28 cellular contexts compared by ENCODE assay signal in the genomic region with DNA sequence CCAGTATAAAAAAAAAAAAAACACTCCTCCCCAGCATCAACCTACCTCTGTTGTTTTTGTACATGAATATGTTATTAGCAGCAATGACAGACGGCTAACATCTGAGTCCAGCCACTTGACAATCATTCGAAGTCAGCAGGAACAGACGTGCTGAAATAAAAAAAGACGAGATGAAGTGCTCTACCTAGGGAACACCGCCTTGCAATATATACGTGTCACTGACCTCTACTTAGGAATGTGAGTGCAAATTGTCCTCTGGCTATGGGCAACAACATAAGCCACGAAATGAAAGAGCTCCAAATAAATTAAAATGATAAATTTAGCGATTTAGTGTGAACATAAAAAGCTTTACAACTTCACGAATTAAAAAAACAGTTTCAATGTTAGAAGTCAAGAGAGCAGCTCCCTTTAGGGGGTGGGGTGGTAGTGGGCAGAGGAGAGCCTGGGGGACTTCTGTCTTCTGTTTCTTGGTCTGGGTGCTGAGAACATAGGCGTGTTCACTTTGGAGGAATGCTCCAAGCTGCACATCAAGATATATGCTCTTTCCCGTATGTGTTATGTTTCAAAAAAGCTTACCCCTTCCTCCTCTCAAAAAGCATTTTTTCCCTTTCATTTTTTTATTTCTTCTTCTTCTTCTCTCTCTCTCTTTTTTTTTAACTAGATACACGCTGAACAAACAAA. TPM values are rescaled to one million over a fixed set of nuclear protein-coding genes. Genes with fewer than 3 reads are reported as not detected.
DNase-seq lines count a peak whose midpoint lies in the region; ATAC-seq, FAIRE-seq and TF ChIP-seq lines count a peak whose summit lies in the region.
"Had no signal": no experiment of that assay in that cellular context is flagged by ENCODE, and none has a peak within 500 bp of the region (broad histone marks: within the 10 kb centered on the region; RNA-seq: fewer than 3 reads in every experiment).

No MANE protein-coding gene starts in this region.

- intact Hi-C loops in upper lobe of right lung (cut with DNase I) = no loop called here

- no peak overlapping the region for H3K4me3 ChIP-seq in bronchial epithelial cell (ENCODE audit: low read depth, low read length)
- no peak overlapping the region for H3K4me3 ChIP-seq in mesodermal cell (ENCODE audit: extremely low read depth, insufficient read depth, low read length, poor library complexity, severe bottlenecking)
- no peak overlapping the region for H3K4me3 ChIP-seq in upper lobe of right lung
- H3K4me3 ChIP-seq: gastroesophageal sphincter, GM12878, spleen, thyroid gland had no signal

- no peaks in the 10 kb centered on the region for H3K36me3 ChIP-seq in bronchial epithelial cell (ENCODE audit: control insufficient read depth, insufficient read depth, low read length)
- no peaks in the 10 kb centered on the region for H3K36me3 ChIP-seq in mesodermal cell (ENCODE audit: control insufficient read depth, insufficient read depth, low read length)
- H3K36me3 ChIP-seq in upper lobe of right lung = no peaks in the 10 kb centered on the region
- H3K36me3 ChIP-seq: gastroesophageal sphincter, spleen, thyroid gland had no signal

- no peak for TF ChIP-seq CTCF in bronchial epithelial cell (IDR thresholded peaks at IDR 0.05; ENCODE audit: insufficient read depth, low read length, severe bottlenecking)
- no peak for TF ChIP-seq CTCF in upper lobe of right lung (IDR thresholded peaks at IDR 0.05)

- no peak for FAIRE-seq in bronchial epithelial cell (lab: Jason Lieb, UNC)
- FAIRE-seq: GM12878 had no signal

- H3K27me3 ChIP-seq in bronchial epithelial cell (ENCODE audit: control insufficient read depth, insufficient read depth, low read length) (no peaks in the 10 kb centered on the region), upper lobe of right lung (no peaks in the 10 kb centered on the region)
- H3K27me3 ChIP-seq: gastroesophageal sphincter, spleen, thyroid gland had no signal

- peak overlapping the region; percentile 11 for H3K27ac ChIP-seq in mesodermal cell (ENCODE audit: low read depth, low read length, severe bottlenecking)
- peak overlapping the region; percentile 4 for H3K27ac ChIP-seq in upper lobe of right lung
- H3K27ac ChIP-seq: gastroesophageal sphincter, spleen, thyroid gland had no signal

- H3K9me3 ChIP-seq in mesodermal cell (ENCODE audit: control insufficient read depth, low read length) (peaks cover 4% of the 10 kb centered on the region), upper lobe of right lung (no peaks in the 10 kb centered on the region)
- H3K9me3 ChIP-seq: thyroid gland had no signal

- ATAC-seq in upper lobe of right lung (no peak), GM21786 (IDR thresholded peaks at IDR 0.05; ENCODE audit: unreplicated experiment) (no peak)
- ATAC-seq: activated T-cell treated with anti-CD3 and anti-CD28 coated beads, Interleukin-2, amount 50 U/mL, for 4 hours; gastroesophageal sphincter; GM12878 had no signal

- peaks cover 18% of the 10 kb centered on the region for H3K4me1 ChIP-seq in mesodermal cell (ENCODE audit: control insufficient read depth, insufficient read depth, low read length, poor library complexity, severe bottlenecking)
- H3K4me1 ChIP-seq in upper lobe of right lung = no peaks in the 10 kb centered on the region
- H3K4me1 ChIP-seq: Caco-2, gastroesophageal sphincter, spleen, thyroid gland had no signal

- peak; percentile 46 for DNase-seq in NCI-H524 treated with DMSO at 0.1 percent for 48 hours (lab: John Stamatoyannopoulos, UW)
- DNase-seq in bronchial epithelial cell (ENCODE audit: low read depth) = peak; percentile 52
- no peak for DNase-seq in upper lobe of right lung
- DNase-seq in NOMO-1 treated with DMSO at 0.1 percent for 48 hours (lab: John Stamatoyannopoulos, UW; ENCODE audit: unreplicated experiment) = no peak
- DNase-seq in AG20443 (ENCODE audit: low spot score) = no peak
- no peak for DNase-seq in Kasumi-1 (lab: John Stamatoyannopoulos, UW)
- DNase-seq: activated CD8-positive, alpha-beta memory T cell treated with anti-CD3 and anti-CD28 coated beads for 24 hours; activated naive CD4-positive, alpha-beta T cell treated with Interleukin-2 at 50 U/mL for 16 hours; activated T-cell treated with anti-CD3 and anti-CD28 coated beads, Interleukin-2, amount 50 U/mL, for 4 hours; amniotic stem cell; Caco-2; central memory CD4-positive, alpha-beta T cell; DND-41; hypothalamus; MM.1S; NCI-H146; NCI-H2171; NCI-H748 treated with DMSO at 0.1 percent for 48 hours; SIG-M5; stimulated activated CD4-positive, alpha-beta T cell treated with anti-CD3 and anti-CD28 coated beads, Interleukin-4, amount 100 ng/mL, for 1 hour; stimulated activated naive CD4-positive, alpha-beta T cell had no signal

- WGBS in mesodermal cell (ENCODE audit: insufficient coverage in 2 of 2), 2 experiments = 86 to 92% methylated on average over 5 to 9 of the region's 12 CpGs

RNA-seq across cellular contexts. Expression of gene EDN1, which starts 23.3 kb away (rescaled TPM):
- total RNA-seq in bronchial epithelial cell = 2.9 and 9.7 TPM in 2 replicates
- polyA plus RNA-seq in mesodermal cell (2013, experiment 1 of 2) = 43.7 TPM
- 45.3 TPM for polyA plus RNA-seq in mesodermal cell (2013, experiment 2 of 2)
- 18.8 TPM for total RNA-seq in upper lobe of right lung
- total RNA-seq: OCI-LY7 had no signal

Comparison
In these comparisons a context has a peak if more than half of its experiments do, and no peak if none do; other contexts are left out.
1. DNase-seq: peak in NCI-H524 treated with DMSO at 0.1 percent for 48 hours (single experiment) and bronchial epithelial cell (single experiment); none in upper lobe of right lung (single experiment), NOMO-1 treated with DMSO at 0.1 percent for 48 hours (single experiment), AG20443 (single experiment) and Kasumi-1 (0 of 2).